1 cellular context compared by ENCODE assay signal in genomic region chr16:78257376-78257728, GRCh38.
TF ChIP-seq lines count a peak whose summit lies in the region.

No MANE protein-coding gene starts in this region.

TF ChIP-seq in IMR-90, 13 proteins besides CTCF, POLR2A, EP300 and RAD21 (continued from another document):
- no peak for TF ChIP-seq FOS (IDR thresholded peaks at IDR 0.05; ENCODE audit: low read depth, low read length)
